Comparison of ENCODE assay signal across 2 cellular contexts in genomic region chr3:110267304-110267703, GRCh38.
TF ChIP-seq lines count a peak whose summit lies in the region.

No MANE protein-coding gene starts in this region.

TF ChIP-seq in IMR-90, 13 proteins besides CTCF, POLR2A, EP300 and RAD21 (continued from another document):
- TF ChIP-seq ELK1 (IDR thresholded peaks at IDR 0.05; ENCODE audit: borderline replicate concordance, low read depth, low read length) = no peak
- no peak for TF ChIP-seq MXI1 (IDR thresholded peaks at IDR 0.05; ENCODE audit: borderline replicate concordance, low read depth, low read length)
- TF ChIP-seq BHLHE40 (IDR thresholded peaks at IDR 0.05; ENCODE audit: low read depth, low read length) = no peak
- no peak for TF ChIP-seq CHD1 (IDR thresholded peaks at IDR 0.05; ENCODE audit: low read depth, low read length)
- no peak for TF ChIP-seq RCOR1 (IDR thresholded peaks at IDR 0.05; ENCODE audit: insufficient replicate concordance, low read length)
- TF ChIP-seq FOS (IDR thresholded peaks at IDR 0.05; ENCODE audit: low read depth, low read length) = no peak
- TF ChIP-seq CEBPB (IDR thresholded peaks at IDR 0.05; ENCODE audit: low read depth, low read length) = no peak

TF ChIP-seq in WTC11, 78 proteins besides CTCF, POLR2A, EP300 and RAD21 (continued from another document):
- no peak for TF ChIP-seq E2F5 (CRISPR knock-in tag; IDR thresholded peaks at IDR 0.05)
- no peak for TF ChIP-seq SOX15 (CRISPR knock-in tag; IDR thresholded peaks at IDR 0.05)
- no peak for TF ChIP-seq ZBTB21 (CRISPR knock-in tag; IDR thresholded peaks at IDR 0.05; ENCODE audit: borderline replicate concordance)
- TF ChIP-seq CDX4 (CRISPR knock-in tag; IDR thresholded peaks at IDR 0.05; ENCODE audit: borderline replicate concordance) = no peak
- TF ChIP-seq NFATC4 (CRISPR knock-in tag; IDR thresholded peaks at IDR 0.05) = no peak
- TF ChIP-seq FOXK1 (CRISPR knock-in tag; IDR thresholded peaks at IDR 0.05) = no peak
